In genomic region chrX:20320461-20321159, GRCh38 we compare ENCODE assay signal across 1 cellular context.
TF ChIP-seq lines count a peak whose summit lies in the region.

No MANE protein-coding gene starts in this region.

TF ChIP-seq in GM12878, 131 proteins besides CTCF, POLR2A, EP300 and RAD21 (continued from another document and continues in another):
- TF ChIP-seq USF2 (IDR thresholded peaks at IDR 0.05; ENCODE audit: borderline replicate concordance, low read depth, low read length) (no peak), PAX8 (IDR thresholded peaks at IDR 0.05) (no peak), KLF5 (IDR thresholded peaks at IDR 0.05; ENCODE audit: partially characterized antibody) (no peak), RELA (IDR thresholded peaks at IDR 0.05; ENCODE audit: borderline replicate concordance, partially characterized antibody) (no peak), SRF (IDR thresholded peaks at IDR 0.05; ENCODE audit: low read depth in 2 of 2, low read length in 2 of 2) (no peak), FOXK2 (IDR thresholded peaks at IDR 0.05) (no peak), BCL3 (IDR thresholded peaks at IDR 0.05; ENCODE audit: borderline replicate concordance, insufficient read depth, low read depth, low read length, poor library complexity, severe bottlenecking) (no peak), ZNF217 (IDR thresholded peaks at IDR 0.05) (peak; percentile 48; the same call in 1 of the 2 replicates), YBX1 (IDR thresholded peaks at IDR 0.05) (no peak), SMAD1 (IDR thresholded peaks at IDR 0.05; ENCODE audit: low read depth, partially characterized antibody) (no peak), E2F8 (IDR thresholded peaks at IDR 0.05; ENCODE audit: low read depth, partially characterized antibody) (no peak), REST (IDR thresholded peaks at IDR 0.05; ENCODE audit: low read depth, low read length) (no peak), IRF4 (IDR thresholded peaks at IDR 0.05; ENCODE audit: low read depth, low read length) (no peak; the same call in 1 of the 2 replicates), TARDBP (IDR thresholded peaks at IDR 0.05; ENCODE audit: borderline replicate concordance) (no peak), BMI1 (IDR thresholded peaks at IDR 0.05; ENCODE audit: borderline replicate concordance) (no peak), TBL1XR1 (IDR thresholded peaks at IDR 0.05; ENCODE audit: low read depth, low read length) (no peak), SPI1 (IDR thresholded peaks at IDR 0.05; ENCODE audit: borderline replicate concordance, insufficient read depth, low read depth, low read length) (peak; percentile 97), EED (IDR thresholded peaks at IDR 0.05; ENCODE audit: low read depth) (peak; percentile 69), FOXM1 (IDR thresholded peaks at IDR 0.05; ENCODE audit: low read depth, low read length) (peak; percentile 41; the same call in 1 of the 2 replicates), BCL11A (IDR thresholded peaks at IDR 0.05; ENCODE audit: low read depth, low read length) (peak; percentile 63; the same call in 1 of the 2 replicates), RBBP5 (conservative IDR thresholded peaks at IDR 0.05) (no peak), PKNOX1 (IDR thresholded peaks at IDR 0.05) (no peak), CREB1 (IDR thresholded peaks at IDR 0.05; ENCODE audit: low read depth) (0 out of 2 replicates have a peak, but pooled peaks have one; percentile 10), HCFC1 (IDR thresholded peaks at IDR 0.05; ENCODE audit: low read length) (no peak), ZBTB4 (CRISPR knock-in tag; IDR thresholded peaks at IDR 0.05) (no peak), ZBED1 (IDR thresholded peaks at IDR 0.05; ENCODE audit: borderline replicate concordance) (no peak), KAT2A (conservative IDR thresholded peaks at IDR 0.05; ENCODE audit: control insufficient read depth, low read depth, low read length) (no peak), E4F1 (IDR thresholded peaks at IDR 0.05; ENCODE audit: borderline replicate concordance, partially characterized antibody) (no peak), ZBTB40 (IDR thresholded peaks at IDR 0.05; ENCODE audit: borderline replicate concordance) (no peak), ASH2L (IDR thresholded peaks at IDR 0.05; ENCODE audit: borderline replicate concordance, low read depth) (no peak), ZNF384 (IDR thresholded peaks at IDR 0.05; ENCODE audit: borderline replicate concordance, low read depth, low read length) (no peak), JUNB (IDR thresholded peaks at IDR 0.05) (peak; percentile 62), CHD2 (IDR thresholded peaks at IDR 0.05; ENCODE audit: borderline replicate concordance, low read depth, low read length) (no peak), NR2C2 (IDR thresholded peaks at IDR 0.05; ENCODE audit: borderline replicate concordance, control insufficient read depth, insufficient read length, low read depth) (no peak), CHD1 (IDR thresholded peaks at IDR 0.05; ENCODE audit: low read depth, low read length) (no peak), NKRF (conservative IDR thresholded peaks at IDR 0.05) (no peak)
